ENCODE assay signal across 7 cellular contexts in the genomic region with DNA sequence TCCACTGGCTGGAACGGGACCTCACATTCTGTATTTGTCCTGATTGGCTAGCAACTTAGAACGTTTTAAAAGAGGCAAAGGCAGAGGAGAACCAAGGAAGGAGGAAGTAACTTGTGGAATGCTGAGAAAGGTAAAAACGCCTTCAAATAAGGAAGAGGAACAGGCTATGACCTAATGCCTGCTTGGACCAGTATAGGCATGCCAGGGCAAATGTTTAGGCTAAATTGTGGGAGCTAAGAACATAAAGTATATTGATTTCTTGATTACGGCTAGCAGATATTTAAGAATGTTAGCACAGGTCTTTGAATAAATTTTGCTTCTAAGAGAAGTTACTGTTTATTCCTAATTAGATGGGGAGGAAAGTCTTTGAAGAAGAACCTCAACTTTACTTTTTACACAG.
DNase-seq lines count a peak whose midpoint lies in the region; FAIRE-seq and TF ChIP-seq lines count a peak whose summit lies in the region.
"Not testable (repeated sequence)": the region's sequence is repeated elsewhere in the genome, so short reads cannot be mapped to it uniquely, and the experiment has no call there.

No MANE protein-coding gene starts in this region.

- in situ Hi-C loops in KBM-7 (cut with MboI; ENCODE audit: low pct_unique_long_range_greater_than_20kb, low sequenced_read_pairs); mammary epithelial cell (cut with MboI; ENCODE audit: low sequenced_read_pairs in 2 of 2): not testable (repeated sequence)

- not testable (repeated sequence) for H3K4me2 ChIP-seq in astrocyte (ENCODE audit: low read length)
- H3K4me2 ChIP-seq in mammary epithelial cell (ENCODE audit: insufficient read depth, low read depth, low read length) (peak overlapping the region; percentile 30), keratinocyte (ENCODE audit: control insufficient read depth, extremely low read depth, insufficient read depth, low read depth, low read length) (peak overlapping the region; percentile 81)

- peak; percentile 23 for DNase-seq in KBM-7
- not testable (repeated sequence) for DNase-seq in astrocyte (ENCODE audit: low read depth); mammary epithelial cell; epithelial cell of prostate (ENCODE audit: low read depth, low spot score); keratinocyte (ENCODE audit: low read depth, low spot score); nephron progenitor cell
- DNase-seq in prostate gland (ENCODE audit: low spot score) = peak; percentile 25

- H3K36me3 Mint-ChIP-seq in astrocyte (ENCODE audit: low read depth, unreplicated experiment); nephron progenitor cell (ENCODE audit: low read depth): not testable (repeated sequence)

- not testable (repeated sequence) for H3K4me3 Mint-ChIP-seq in astrocyte (ENCODE audit: unreplicated experiment); nephron progenitor cell

- H3K4me1 Mint-ChIP-seq in astrocyte (ENCODE audit: low read depth, unreplicated experiment) = not testable (repeated sequence)
- H3K4me1 Mint-ChIP-seq in nephron progenitor cell = peaks cover 13% of the 10 kb centered on the region

- not testable (repeated sequence) for H3K36me3 ChIP-seq in astrocyte (ENCODE audit: insufficient read depth, low read length); mammary epithelial cell (ENCODE audit: insufficient read depth, low read length); keratinocyte (ENCODE audit: control insufficient read depth in 2 of 2, extremely low read depth in 1 of 2, insufficient read depth in 2 of 2, low read length in 2 of 2); prostate gland

- H3K4me3 ChIP-seq in astrocyte (ENCODE audit: insufficient read depth, low read depth, low read length); mammary epithelial cell (replicated peaks in 1 of 3; ENCODE audit: insufficient read depth in 1 of 3, low read depth in 2 of 3, low read length in 3 of 3); prostate gland: not testable (repeated sequence)
- H3K4me3 ChIP-seq in keratinocyte (ENCODE audit: control insufficient read depth in 2 of 3, extremely low read depth in 1 of 3, insufficient read depth in 2 of 3, low read depth in 1 of 3, low read length in 3 of 3) = peak overlapping the region in 1 of 3 experiments; percentile 24

- not testable (repeated sequence) for TF ChIP-seq CTCF in astrocyte (IDR thresholded peaks at IDR 0.05; ENCODE audit: insufficient read depth, low read depth, low read length); mammary epithelial cell (conservative IDR thresholded peaks at IDR 0.05 in 1 of 2, IDR thresholded peaks at IDR 0.05 in 1 of 2; ENCODE audit: extremely low read depth in 1 of 2, insufficient read depth in 1 of 2, low read depth in 1 of 2, low read length in 2 of 2); keratinocyte (optimal IDR thresholded peaks at IDR 0.05 in 1 of 3, IDR thresholded peaks at IDR 0.05 in 1 of 3, conservative IDR thresholded peaks at IDR 0.05 in 1 of 3; ENCODE audit: extremely low read depth in 1 of 3, insufficient read depth in 2 of 3, low read length in 3 of 3); nephron progenitor cell (IDR thresholded peaks at IDR 0.05); prostate gland (IDR thresholded peaks at IDR 0.05)

- not testable (repeated sequence) for H3K4me1 ChIP-seq in astrocyte (ENCODE audit: insufficient read depth, low read length); prostate gland (replicated peaks)
- H3K4me1 ChIP-seq in mammary epithelial cell (ENCODE audit: insufficient read depth, low read length) (peaks cover 11% of the 10 kb centered on the region), keratinocyte (ENCODE audit: control insufficient read depth, extremely low read depth, insufficient read depth, low read length) (peaks cover 24% of the 10 kb centered on the region)

- intact Hi-C loops in mammary epithelial cell (cut with micrococcal nuclease); prostate gland (cut with DNase I): not testable (repeated sequence)

- not testable (repeated sequence) for H3K9me3 ChIP-seq in astrocyte (ENCODE audit: insufficient read depth, low read depth, low read length); mammary epithelial cell (replicated peaks; ENCODE audit: insufficient read depth, low read length); keratinocyte (ENCODE audit: control insufficient read depth, low read depth, low read length); prostate gland

- WGBS in mammary epithelial cell (ENCODE audit: low coverage, missing lambda C conversion rate) = 44% methylated on average over 4 of the region's 4 CpGs
- 44% methylated on average over 4 of the region's 4 CpGs for WGBS in prostate gland

- H4K20me1 ChIP-seq in astrocyte (ENCODE audit: insufficient read depth, low read length); mammary epithelial cell (ENCODE audit: insufficient read depth, low read length); keratinocyte (ENCODE audit: control insufficient read depth, extremely low read depth, insufficient read depth, low read length): not testable (repeated sequence)

- CTCF ChIA-PET in mammary epithelial cell (lab: Charles Lee; ENCODE audit: low non-redundant PET) = not testable (repeated sequence)

- not testable (repeated sequence) for H3K9me1 ChIP-seq in keratinocyte (ENCODE audit: control insufficient read depth, extremely low read depth, insufficient read depth, low read length)

- not testable (repeated sequence) for BruUV-seq in mammary epithelial cell (replicated peaks; lab: Mats Ljungman, UMichigan)

- H3K79me2 ChIP-seq in astrocyte (ENCODE audit: insufficient read depth, low read length); mammary epithelial cell (ENCODE audit: insufficient read depth, low read length); keratinocyte (ENCODE audit: control insufficient read depth, insufficient read depth, low read length): not testable (repeated sequence)

- H3K27me3 ChIP-seq in astrocyte (ENCODE audit: insufficient read depth, low read length); mammary epithelial cell (ENCODE audit: insufficient read depth, low read length); keratinocyte (ENCODE audit: control insufficient read depth, extremely low read depth, insufficient read depth, low read length); prostate gland (replicated peaks; ENCODE audit: insufficient read depth): not testable (repeated sequence)

- not testable (repeated sequence) for H2AFZ ChIP-seq in astrocyte (ENCODE audit: low read depth, low read length)
- H2AFZ ChIP-seq in mammary epithelial cell (ENCODE audit: low read depth, low read length) (peak overlapping the region; percentile 75), keratinocyte (ENCODE audit: control insufficient read depth, low read length) (peak overlapping the region; percentile 88)

- H3K27ac ChIP-seq in astrocyte (ENCODE audit: low read depth, low read length); prostate gland: not testable (repeated sequence)
- peak overlapping the region; percentile 8 for H3K27ac ChIP-seq in mammary epithelial cell (ENCODE audit: insufficient read depth, low read depth, low read length)
- H3K27ac ChIP-seq in epithelial cell of prostate = peak overlapping the region; percentile 93
- peak overlapping the region; percentile 65 for H3K27ac ChIP-seq in keratinocyte (ENCODE audit: control insufficient read depth, insufficient read depth, low read length)

- dilution Hi-C loops in mammary epithelial cell (cut with HindIII; ENCODE audit: low sequenced_read_pairs); keratinocyte (cut with MboI; ENCODE audit: extremely low pct_ligation_motif_present, low sequenced_read_pairs): not testable (repeated sequence)

- H3K27me3 Mint-ChIP-seq in astrocyte (ENCODE audit: low read depth, unreplicated experiment); nephron progenitor cell (ENCODE audit: low read depth, poor library complexity): not testable (repeated sequence)

- H3K27ac Mint-ChIP-seq in astrocyte (ENCODE audit: unreplicated experiment) = peak overlapping the region; percentile 3
- peak overlapping the region; percentile 58 for H3K27ac Mint-ChIP-seq in nephron progenitor cell

- FAIRE-seq in astrocyte (lab: Jason Lieb, UNC) = not testable (repeated sequence)
- FAIRE-seq in keratinocyte (lab: Jason Lieb, UNC) = peak; percentile 78

- not testable (repeated sequence) for H3K9ac ChIP-seq in astrocyte (ENCODE audit: low read length); mammary epithelial cell (ENCODE audit: insufficient read depth, low read length)
- H3K9ac ChIP-seq in keratinocyte (ENCODE audit: control insufficient read depth, extremely low read depth, insufficient read depth, low read length) = peak overlapping the region; percentile 38

- not testable (repeated sequence) for H3K9me3 Mint-ChIP-seq in astrocyte (ENCODE audit: unreplicated experiment)
- peaks cover 23% of the 10 kb centered on the region for H3K9me3 Mint-ChIP-seq in nephron progenitor cell

- TF ChIP-seq POLR2A in prostate gland (IDR thresholded peaks at IDR 0.05) = not testable (repeated sequence)
